In genomic region chr2:105254520-105255210, GRCh38 we compare ENCODE assay signal across 28 cellular contexts. TPM values are rescaled to one million over a fixed set of nuclear protein-coding genes. Genes with fewer than 3 reads are reported as not detected.
DNase-seq lines count a peak whose midpoint lies in the region; ATAC-seq, FAIRE-seq and TF ChIP-seq lines count a peak whose summit lies in the region.
"Had no signal": no experiment of that assay in that cellular context is flagged by ENCODE, and none has a peak within 500 bp of the region (broad histone marks: within the 10 kb centered on the region; RNA-seq: fewer than 3 reads in every experiment).

No MANE protein-coding gene starts in this region.

- no peaks in the 10 kb centered on the region for H3K36me3 Mint-ChIP-seq in astrocyte (ENCODE audit: low read depth, unreplicated experiment)
- H3K36me3 Mint-ChIP-seq in activated T-cell treated with anti-CD3 and anti-CD28 coated beads, Interleukin-2, amount 50 U/mL, for 72 hours (ENCODE audit: insufficient read depth in 2 of 2): no peaks in the 10 kb centered on the region
- H3K36me3 Mint-ChIP-seq: CD4-positive, CD25-positive, alpha-beta regulatory T cell had no signal

- peaks cover 40% of the 10 kb centered on the region for H3K4me1 Mint-ChIP-seq in astrocyte (ENCODE audit: low read depth, unreplicated experiment)
- no peaks in the 10 kb centered on the region for H3K4me1 Mint-ChIP-seq in activated T-cell treated with anti-CD3 and anti-CD28 coated beads, Interleukin-2, amount 50 U/mL, for 72 hours (ENCODE audit: low read depth)
- H3K4me1 Mint-ChIP-seq: CD4-positive, CD25-positive, alpha-beta regulatory T cell had no signal

- H3K27me3 Mint-ChIP-seq in astrocyte (ENCODE audit: low read depth, unreplicated experiment): no peaks in the 10 kb centered on the region
- peaks cover 4% of the 10 kb centered on the region for H3K27me3 Mint-ChIP-seq in activated T-cell treated with anti-CD3 and anti-CD28 coated beads, Interleukin-2, amount 50 U/mL, for 72 hours (ENCODE audit: low read depth)

- DNase-seq in AG10803 (ENCODE audit: low read depth) (peak; percentile 22), MV-4-11 (lab: John Stamatoyannopoulos, UW) (peak; percentile 65), astrocyte (ENCODE audit: low read depth) (no peak), lower lobe of right lung (no peak), cerebellar nuclear complex (lab: John Stamatoyannopoulos, UW) (no peak), NCI-H2171 (lab: John Stamatoyannopoulos, UW) (no peak)
- no peak for DNase-seq in activated T-cell treated with anti-CD3 and anti-CD28 coated beads, Interleukin-2, amount 50 U/mL, for 72 hours
- DNase-seq: 8988T; ACHN; CD4-positive, CD25-positive, alpha-beta regulatory T cell; DMS153; DND-41; NCI-H1105 treated with DMSO at 0.1 percent for 48 hours; NCI-H146; NCI-H1930; NCI-H2107; NCI-H446 treated with DMSO at 0.1 percent for 48 hours; NCI-H526; NCI-H82; NK-92 treated with Interleukin-12 subunit alpha and Interleukin-12 subunit beta, amount 100 ng/mL, for 24 hours; SHP77 had no signal

- no peak overlapping the region for H3K27ac ChIP-seq in astrocyte (ENCODE audit: low read depth, low read length)
- peak overlapping the region; percentile 39 for H3K27ac ChIP-seq in neutrophil
- no peak overlapping the region for H3K27ac ChIP-seq in lower lobe of right lung
- H3K27ac ChIP-seq: BLaER1, RWPE1, SK-N-MC had no signal

- no peak for ATAC-seq in activated T-cell treated with anti-CD3 and anti-CD28 coated beads, Interleukin-2, amount 50 U/mL, for 72 hours (replicated peaks in 1 of 2)
- no peak for ATAC-seq in lower lobe of right lung

- no peak for FAIRE-seq in astrocyte (lab: Jason Lieb, UNC)
- FAIRE-seq: GM12892, H54 had no signal

- no peak overlapping the region for H3K9ac ChIP-seq in astrocyte (ENCODE audit: low read length)
- H3K9ac ChIP-seq: BLaER1 had no signal

- TF ChIP-seq CTCF in AG10803 (conservative IDR thresholded peaks at IDR 0.05; ENCODE audit: low read length) (no peak), astrocyte (IDR thresholded peaks at IDR 0.05; ENCODE audit: insufficient read depth, low read depth, low read length) (no peak), neutrophil (IDR thresholded peaks at IDR 0.05) (no peak), lower lobe of right lung (IDR thresholded peaks at IDR 0.05) (no peak)

- H3K27me3 ChIP-seq in astrocyte (ENCODE audit: insufficient read depth, low read length) (no peaks in the 10 kb centered on the region), neutrophil (no peaks in the 10 kb centered on the region), lower lobe of right lung (ENCODE audit: low read depth) (no peaks in the 10 kb centered on the region)
- H3K27me3 ChIP-seq: BLaER1 had no signal

- H3K9me3 Mint-ChIP-seq in astrocyte (ENCODE audit: unreplicated experiment): peaks cover 19% of the 10 kb centered on the region
- no peaks in the 10 kb centered on the region for H3K9me3 Mint-ChIP-seq in activated T-cell treated with anti-CD3 and anti-CD28 coated beads, Interleukin-2, amount 50 U/mL, for 72 hours

- H3K4me2 ChIP-seq in astrocyte (ENCODE audit: low read length): no peak overlapping the region
- H3K4me2 ChIP-seq: BLaER1 had no signal

- H3K4me1 ChIP-seq in astrocyte (ENCODE audit: insufficient read depth, low read length) (no peaks in the 10 kb centered on the region), neutrophil (ENCODE audit: control insufficient read depth in 1 of 2, insufficient read depth in 1 of 2, low read depth in 1 of 2, low read length in 1 of 2) (peaks cover 29 to 49% of the 10 kb centered on the region in 2 experiments), lower lobe of right lung (no peaks in the 10 kb centered on the region)

- peak overlapping the region; percentile 97 for H3K27ac Mint-ChIP-seq in astrocyte (ENCODE audit: unreplicated experiment)
- no peak overlapping the region for H3K27ac Mint-ChIP-seq in activated T-cell treated with anti-CD3 and anti-CD28 coated beads, Interleukin-2, amount 50 U/mL, for 72 hours
- H3K27ac Mint-ChIP-seq: CD4-positive, CD25-positive, alpha-beta regulatory T cell had no signal

- H3K9me3 ChIP-seq in astrocyte (ENCODE audit: insufficient read depth, low read depth, low read length): no peaks in the 10 kb centered on the region
- no peaks in the 10 kb centered on the region for H3K9me3 ChIP-seq in neutrophil
- H3K9me3 ChIP-seq in lower lobe of right lung: no peaks in the 10 kb centered on the region
- H3K9me3 ChIP-seq: BLaER1 had no signal

- no peaks in the 10 kb centered on the region for H4K20me1 ChIP-seq in astrocyte (ENCODE audit: insufficient read depth, low read length)
- H4K20me1 ChIP-seq: BLaER1 had no signal

- H3K36me3 ChIP-seq in astrocyte (ENCODE audit: insufficient read depth, low read length) (no peaks in the 10 kb centered on the region), neutrophil (no peaks in the 10 kb centered on the region), lower lobe of right lung (no peaks in the 10 kb centered on the region)
- H3K36me3 ChIP-seq: BLaER1 had no signal

- no peaks in the 10 kb centered on the region for H3K79me2 ChIP-seq in astrocyte (ENCODE audit: insufficient read depth, low read length)

- intact Hi-C loops in lower lobe of right lung (cut with DNase I): no loop called here

- H3K4me3 Mint-ChIP-seq in astrocyte (ENCODE audit: unreplicated experiment): no peak overlapping the region
- no peak overlapping the region for H3K4me3 Mint-ChIP-seq in activated T-cell treated with anti-CD3 and anti-CD28 coated beads, Interleukin-2, amount 50 U/mL, for 72 hours
- H3K4me3 Mint-ChIP-seq: CD4-positive, CD25-positive, alpha-beta regulatory T cell had no signal

- H3K4me3 ChIP-seq in AG10803 (ENCODE audit: low read length) (no peak overlapping the region), astrocyte (ENCODE audit: insufficient read depth, low read depth, low read length) (no peak overlapping the region), neutrophil (ENCODE audit: low read depth in 1 of 2, low read length in 1 of 2) (no peak overlapping the region), lower lobe of right lung (no peak overlapping the region)
- H3K4me3 ChIP-seq: BLaER1, SK-N-MC had no signal

- H2AFZ ChIP-seq in astrocyte (ENCODE audit: low read depth, low read length): no peak overlapping the region

RNA-seq across cellular contexts. Expression of gene GPR45, which starts 13.1 kb away (rescaled TPM):
- total RNA-seq in astrocyte (0.22 TPM in 1 of 2 replicates, not detected in the other), lower lobe of right lung (not detected)
- not detected for total RNA-seq in activated T-cell treated with anti-CD3 and anti-CD28 coated beads, Interleukin-2, amount 50 U/mL, for 72 hours
- total RNA-seq: CD4-positive, CD25-positive, alpha-beta regulatory T cell; HT-29 had no signal

Comparison
In these comparisons a context has a peak if more than half of its experiments do, and no peak if none do; other contexts are left out.
1. DNase-seq: peak in AG10803 (single experiment) and MV-4-11 (single experiment); none in astrocyte (single experiment), activated T-cell treated with anti-CD3 and anti-CD28 coated beads, Interleukin-2, amount 50 U/mL, for 72 hours (0 of 2), lower lobe of right lung (single experiment), cerebellar nuclear complex (0 of 2) and NCI-H2171 (single experiment).